1 cellular context compared by ENCODE assay signal in the genomic region with DNA sequence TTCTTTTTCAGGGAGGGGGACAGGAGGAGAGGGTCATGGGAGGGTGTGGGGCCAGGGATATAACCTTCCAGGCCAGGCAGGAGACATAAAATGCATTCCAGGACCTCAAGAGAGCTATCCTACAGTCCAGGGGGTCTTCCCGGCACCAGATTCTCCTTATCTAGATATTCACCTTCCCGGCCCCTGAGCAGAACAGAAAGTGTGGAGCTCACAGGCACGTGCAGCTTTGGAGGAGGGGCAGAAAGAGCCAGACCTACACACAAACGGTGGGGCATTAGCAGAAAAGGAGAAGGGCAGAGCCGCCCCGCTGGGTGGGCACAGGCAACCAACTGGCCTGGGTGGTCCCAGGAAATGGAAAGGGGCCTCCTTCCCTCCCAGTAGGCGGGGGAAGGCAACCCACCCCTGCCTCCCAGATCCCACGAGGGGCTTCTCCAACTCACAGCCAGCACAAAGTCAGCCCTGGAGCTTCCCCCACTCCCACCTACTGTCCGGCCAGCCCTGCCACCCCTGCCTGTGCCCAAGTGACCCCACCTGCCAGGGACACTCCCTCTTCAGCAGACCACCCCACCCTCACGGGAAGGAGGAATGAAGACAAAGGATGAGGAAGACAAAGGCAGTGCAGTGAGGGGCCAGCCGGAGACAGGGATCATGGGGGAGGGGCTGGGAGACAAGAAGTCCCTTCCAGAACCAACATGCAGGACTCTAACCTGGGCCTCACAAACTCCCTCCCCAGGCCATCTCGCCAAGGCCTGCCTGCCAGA.
TF ChIP-seq lines count a peak whose summit lies in the region.

No MANE protein-coding gene starts in this region.

TF ChIP-seq in H1, 55 proteins besides CTCF, POLR2A, EP300 and RAD21:
- TF ChIP-seq HDAC2 (IDR thresholded peaks at IDR 0.05; ENCODE audit: borderline replicate concordance in 1 of 2, low read depth in 2 of 2, low read length in 2 of 2) (0 out of 4 replicates have a peak, but pooled peaks of 1 of the 2 experiments have one; percentile 18), EGR1 (IDR thresholded peaks at IDR 0.05; ENCODE audit: borderline replicate concordance, low read depth, low read length) (no peak), POLR2AphosphoS5 (IDR thresholded peaks at IDR 0.05; ENCODE audit: low read depth, low read length) (0 out of 2 replicates have a peak, but pooled peaks have one; percentile 16), JUND (IDR thresholded peaks at IDR 0.05; ENCODE audit: low read length) (no peak), SP1 (IDR thresholded peaks at IDR 0.05; ENCODE audit: low read depth, low read length) (0 out of 2 replicates have a peak, but pooled peaks have one; percentile 24), JUN (IDR thresholded peaks at IDR 0.05; ENCODE audit: low read depth, low read length) (no peak), HDAC6 (IDR thresholded peaks at IDR 0.05; ENCODE audit: low read depth, low read length) (no peak)
- TF ChIP-seq, protein P1, sequence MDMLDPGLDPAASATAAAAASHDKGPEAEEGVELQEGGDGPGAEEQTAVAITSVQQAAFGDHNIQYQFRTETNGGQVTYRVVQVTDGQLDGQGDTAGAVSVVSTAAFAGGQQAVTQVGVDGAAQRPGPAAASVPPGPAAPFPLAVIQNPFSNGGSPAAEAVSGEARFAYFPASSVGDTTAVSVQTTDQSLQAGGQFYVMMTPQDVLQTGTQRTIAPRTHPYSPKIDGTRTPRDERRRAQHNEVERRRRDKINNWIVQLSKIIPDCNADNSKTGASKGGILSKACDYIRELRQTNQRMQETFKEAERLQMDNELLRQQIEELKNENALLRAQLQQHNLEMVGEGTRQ (IDR thresholded peaks at IDR 0.05; ENCODE audit: low read length), result no peak
- TF ChIP-seq, protein P2, sequence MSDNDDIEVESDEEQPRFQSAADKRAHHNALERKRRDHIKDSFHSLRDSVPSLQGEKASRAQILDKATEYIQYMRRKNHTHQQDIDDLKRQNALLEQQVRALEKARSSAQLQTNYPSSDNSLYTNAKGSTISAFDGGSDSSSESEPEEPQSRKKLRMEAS (IDR thresholded peaks at IDR 0.05), result peak; percentile 23; the same call in 1 of the 2 replicates
TF ChIP-seq in H1: peak in this region for 4.
